In the genomic region with DNA sequence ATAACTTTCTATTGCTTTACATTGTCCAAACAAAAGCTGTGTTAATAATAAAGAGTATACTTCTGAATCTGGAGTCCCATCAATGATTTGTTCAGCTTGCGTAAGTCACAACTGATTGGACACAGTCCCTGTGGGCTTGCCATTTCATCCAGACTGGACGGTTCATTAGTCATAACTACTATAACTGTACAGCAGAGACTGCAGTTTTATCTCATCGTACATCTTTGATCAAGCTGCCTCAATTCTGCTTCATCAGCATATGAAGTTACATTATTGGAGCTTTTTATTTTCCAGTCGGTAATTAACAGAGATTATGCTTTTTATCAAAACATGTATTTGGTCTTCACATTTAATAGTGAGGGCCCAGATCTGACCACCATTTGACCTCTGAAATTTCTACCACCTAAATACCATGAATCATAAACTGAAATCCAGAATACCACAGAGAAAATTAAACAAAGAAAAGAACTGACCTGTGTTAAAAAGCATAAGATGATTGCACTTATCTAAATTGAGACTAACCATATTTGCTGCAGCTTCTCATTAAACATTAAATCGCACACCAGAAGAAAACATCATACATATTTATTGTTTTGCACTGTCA, we compare ENCODE assay signal across 15 cellular contexts. TPM values are rescaled to one million over a fixed set of nuclear protein-coding genes. Genes with fewer than 3 reads are reported as not detected.
DNase-seq lines count a peak whose midpoint lies in the region; ATAC-seq, FAIRE-seq and TF ChIP-seq lines count a peak whose summit lies in the region.
"Had no signal": no experiment of that assay in that cellular context is flagged by ENCODE, and none has a peak within 500 bp of the region (broad histone marks: within the 10 kb centered on the region; RNA-seq: fewer than 3 reads in every experiment).

No MANE protein-coding gene starts in this region.

- H3K4me3 ChIP-seq in HepG2 (replicated peaks in 1 of 3; ENCODE audit: insufficient read depth in 1 of 3, low read depth in 2 of 3, low read length in 3 of 3) (no peak overlapping the region), right lobe of liver (no peak overlapping the region), adipocyte (ENCODE audit: low read length) (no peak overlapping the region)
- H3K4me3 ChIP-seq: pancreas, uterus had no signal

- WGBS in HepG2 (ENCODE audit: low lambda C conversion rate): 96% methylated on average over 5 of the region's 5 CpGs
- 91% methylated on average over 5 of the region's 5 CpGs for WGBS in right lobe of liver (ENCODE audit: insufficient coverage, low coverage, low lambda C conversion rate, missing lambda C conversion rate)

- intact Hi-C loops in HepG2 (cut with micrococcal nuclease; ENCODE audit: unreplicated experiment) (no loop called here), right lobe of liver (cut with DNase I) (no loop called here)

- H3K9ac ChIP-seq in HepG2 (ENCODE audit: insufficient read depth, low read depth, low read length) (no peak overlapping the region), adipocyte (ENCODE audit: low read length) (no peak overlapping the region)

- no peaks in the 10 kb centered on the region for H3K36me3 ChIP-seq in HepG2 (replicated peaks in 1 of 2; ENCODE audit: control insufficient read depth in 1 of 2, insufficient read depth in 2 of 2, low read length in 2 of 2)
- H3K36me3 ChIP-seq in right lobe of liver: no peaks in the 10 kb centered on the region
- peaks cover 2% of the 10 kb centered on the region for H3K36me3 ChIP-seq in adipocyte (ENCODE audit: control insufficient read depth, insufficient read depth, low read length, severe bottlenecking)
- H3K36me3 ChIP-seq: pancreas, uterus had no signal

- ATAC-seq in HepG2 (no peak), right lobe of liver (no peak), GM19452 (IDR thresholded peaks at IDR 0.05; ENCODE audit: unreplicated experiment) (no peak), HG02852 (IDR thresholded peaks at IDR 0.05; ENCODE audit: unreplicated experiment) (no peak), HG02610 (IDR thresholded peaks at IDR 0.05; ENCODE audit: unreplicated experiment) (no peak)
- ATAC-seq: pancreas had no signal

- H2AFZ ChIP-seq in HepG2 (ENCODE audit: low read length): no peak overlapping the region

- no peak for FAIRE-seq in HepG2 (lab: Jason Lieb, UNC)
- FAIRE-seq: pancreas had no signal

- no peak overlapping the region for H3K4me2 ChIP-seq in HepG2 (ENCODE audit: low read depth, low read length)

- TF ChIP-seq RAD21 in HepG2 (CRISPR knock-in tag; IDR thresholded peaks at IDR 0.05): no peak

- TF ChIP-seq POLR2A in HepG2 (IDR thresholded peaks at IDR 0.05; ENCODE audit: insufficient read depth in 1 of 2, low read depth in 2 of 2, low read length in 2 of 2): no peak
- no peak for TF ChIP-seq POLR2A in right lobe of liver (IDR thresholded peaks at IDR 0.05)

- POLR2A ChIA-PET in HepG2 (lab: Yijun Ruan, JAX): no interaction called here

- DNase-seq in HepG2 (ENCODE audit: low spot score) (no peak), right lobe of liver (no peak), adipocyte (ENCODE audit: low read depth) (peak; percentile 85), hepatic stellate cell (ENCODE audit: low spot score) (peak; percentile 14)
- DNase-seq in effector CD4-positive, alpha-beta T cell: no peak
- DNase-seq: activated CD4-positive, alpha-beta T cell treated with anti-CD3 and anti-CD28 coated beads for 1 hour; activated T-cell treated with anti-CD3 and anti-CD28 coated beads, Interleukin-2, amount 50 U/mL, for 24 hours; AML-193; hypothalamus; NCI-H2029; pancreas; uterus had no signal

- no TSS peak for BruUV-seq in HepG2 (replicated peaks; lab: Mats Ljungman, UMichigan)

- H3K9me3 ChIP-seq in HepG2 (ENCODE audit: low read length): no peaks in the 10 kb centered on the region
- H3K9me3 ChIP-seq in right lobe of liver: no peaks in the 10 kb centered on the region
- H3K9me3 ChIP-seq in adipocyte (ENCODE audit: control insufficient read depth, low read length): peaks cover 2% of the 10 kb centered on the region
- H3K9me3 ChIP-seq: pancreas, uterus had no signal

- no peaks in the 10 kb centered on the region for H4K20me1 ChIP-seq in HepG2 (ENCODE audit: insufficient read depth, low read length)

- CTCF ChIA-PET in HepG2 (lab: Yijun Ruan, JAX; ENCODE audit: low intra/inter-chr PET ratio, low total read pairs): no interaction called here

- TF ChIP-seq EP300 in HepG2 (IDR thresholded peaks at IDR 0.05; ENCODE audit: low read depth in 2 of 2, low read length in 2 of 2) (no peak), HepG2 (CRISPR knock-in tag; IDR thresholded peaks at IDR 0.05; ENCODE audit: borderline replicate concordance) (no peak)

- TF ChIP-seq CTCF in HepG2 (CRISPR knock-in tag; IDR thresholded peaks at IDR 0.05) (no peak), right lobe of liver (IDR thresholded peaks at IDR 0.05) (no peak)

- no peaks in the 10 kb centered on the region for H3K4me1 ChIP-seq in HepG2 (ENCODE audit: insufficient read depth, low read length)
- H3K4me1 ChIP-seq in right lobe of liver: no peaks in the 10 kb centered on the region
- H3K4me1 ChIP-seq in adipocyte (ENCODE audit: control insufficient read depth, insufficient read depth, low read length): peaks cover 6% of the 10 kb centered on the region
- H3K4me1 ChIP-seq: pancreas, uterus had no signal

- H3K27me3 ChIP-seq in HepG2 (ENCODE audit: control insufficient read depth in 1 of 2, insufficient read depth in 2 of 2, low read length in 2 of 2): no peaks in the 10 kb centered on the region
- H3K27me3 ChIP-seq in right lobe of liver: no peaks in the 10 kb centered on the region
- no peaks in the 10 kb centered on the region for H3K27me3 ChIP-seq in adipocyte (replicated peaks; ENCODE audit: control insufficient read depth, insufficient read depth, low read length)
- H3K27me3 ChIP-seq: pancreas, uterus had no signal

- in situ Hi-C loops in HepG2 (cut with HindIII; ENCODE audit: extremely low pct_ligation_motif_present, low pct_unique_long_range_greater_than_20kb): no loop called here

- H3K27ac ChIP-seq in HepG2 (ENCODE audit: extremely low read length, insufficient read depth, low read length): no peak overlapping the region
- no peak overlapping the region for H3K27ac ChIP-seq in right lobe of liver
- H3K27ac ChIP-seq: pancreas, uterus had no signal

- H3K79me2 ChIP-seq in HepG2 (ENCODE audit: insufficient read depth, low read length): no peaks in the 10 kb centered on the region

TF ChIP-seq in HepG2, 621 proteins besides CTCF, POLR2A, EP300 and RAD21:
- peak; percentile 25; the same call in 1 of the 2 replicates for TF ChIP-seq MAFF (IDR thresholded peaks at IDR 0.05; ENCODE audit: low read depth, low read length)
- peak; percentile 49 to 72; a peak in 3 of 4 replicates for TF ChIP-seq MAFK (conservative IDR thresholded peaks at IDR 0.05 in 1 of 2, IDR thresholded peaks at IDR 0.05 in 1 of 2; ENCODE audit: low read length in 2 of 2)
- TF ChIP-seq, protein P1, sequence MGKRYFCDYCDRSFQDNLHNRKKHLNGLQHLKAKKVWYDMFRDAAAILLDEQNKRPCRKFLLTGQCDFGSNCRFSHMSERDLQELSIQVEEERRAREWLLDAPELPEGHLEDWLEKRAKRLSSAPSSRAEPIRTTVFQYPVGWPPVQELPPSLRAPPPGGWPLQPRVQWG (CRISPR knock-in tag; IDR thresholded peaks at IDR 0.05; ENCODE audit: borderline replicate concordance, low read depth): no peak

RNA-seq across cellular contexts. Expression of gene MAB21L2, which starts 12.5 kb away (rescaled TPM):
- total RNA-seq in HepG2 (2016; rRNA removed; fragmentation: Illumina TruSeq; extraction: Trizol): not detected in 2 replicates
- total RNA-seq in HepG2 (2016; cell fraction: cytosol; rRNA removed; fragmentation: Illumina TruSeq; extraction: Trizol; ENCODE audit: low read depth): not detected in 2 replicates
- total RNA-seq in HepG2 (2016; cell fraction: insoluble cytoplasmic fraction; rRNA removed; fragmentation: Illumina TruSeq; extraction: Trizol): not detected in 2 replicates
- not detected in 2 replicates for total RNA-seq in HepG2 (2016; cell fraction: membrane; rRNA removed; fragmentation: Illumina TruSeq; extraction: Trizol)
- not detected in 2 replicates for total RNA-seq in HepG2 (2016; cell fraction: nucleus; rRNA removed; fragmentation: Illumina TruSeq; extraction: Trizol)
- not detected in 2 replicates for polyA plus RNA-seq in HepG2 (2011; rRNA removed)
- not detected in 2 replicates for polyA plus RNA-seq in HepG2 (2011; cell fraction: cytosol; rRNA removed)
- not detected in 2 replicates for polyA plus RNA-seq in HepG2 (2011; cell fraction: nucleus; rRNA removed)
- not detected in 2 replicates for polyA plus RNA-seq in HepG2 (2012)
- not detected in 2 replicates for polyA plus RNA-seq in HepG2 (2016; cell fraction: cytosol; fragmentation: Illumina TruSeq; extraction: Trizol; ENCODE audit: low read depth)
- not detected in 2 replicates for polyA plus RNA-seq in HepG2 (2016; cell fraction: insoluble cytoplasmic fraction; fragmentation: Illumina TruSeq; extraction: Trizol; ENCODE audit: low read depth)
- not detected in 2 replicates for polyA plus RNA-seq in HepG2 (2016; cell fraction: membrane; fragmentation: Illumina TruSeq; extraction: Trizol; ENCODE audit: low read depth)
- not detected in 2 replicates for polyA plus RNA-seq in HepG2 (2016; cell fraction: nucleus; fragmentation: Illumina TruSeq; extraction: Trizol; ENCODE audit: insufficient read depth, low read depth)
- not detected in 2 replicates for polyA minus RNA-seq in HepG2 (2011; rRNA and poly(A)+ RNA removed; ENCODE audit: low replicate concordance)
- polyA minus RNA-seq in HepG2 (2011; cell fraction: cytosol; rRNA and poly(A)+ RNA removed): not detected in 2 replicates
- polyA minus RNA-seq in HepG2 (2011; cell fraction: nucleus; rRNA and poly(A)+ RNA removed): not detected in 2 replicates
- under 1 TPM in 5 of 6 experiments, not detected in 1; 0.06 to 0.70 (median 0.31) TPM for total RNA-seq in right lobe of liver
- total RNA-seq: uterus had no signal

Comparison
In these comparisons a context has a peak if more than half of its experiments do, and no peak if none do; other contexts are left out.
1. DNase-seq: peak in adipocyte (single experiment) and hepatic stellate cell (single experiment); none in HepG2 (single experiment), right lobe of liver (0 of 3) and effector CD4-positive, alpha-beta T cell (single experiment).